In the genomic region with DNA sequence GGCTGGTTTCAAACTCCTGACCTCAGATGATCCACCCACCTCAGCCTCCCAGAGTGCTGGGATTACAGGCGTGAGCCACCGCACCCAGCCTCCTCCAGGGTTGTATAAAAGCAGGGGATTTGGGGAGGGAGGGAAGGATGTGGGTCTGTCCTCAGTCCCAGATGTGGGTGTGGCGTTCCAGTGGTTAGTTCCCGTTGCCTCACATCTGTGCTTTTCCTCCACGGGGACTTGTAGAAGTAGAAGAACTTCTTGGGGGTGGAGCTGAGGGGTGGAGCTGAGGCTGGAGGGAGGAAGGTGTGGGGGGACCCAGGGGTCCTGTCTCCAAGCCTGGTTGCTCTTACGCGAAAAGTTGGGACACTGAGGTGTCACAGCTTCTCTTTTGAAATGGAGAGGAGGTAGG, we compare ENCODE assay signal across 1 cellular context.
TF ChIP-seq lines count a peak whose summit lies in the region.

No MANE protein-coding gene starts in this region.

TF ChIP-seq in HEK293T, 16 proteins besides CTCF, POLR2A, EP300 and RAD21:
- TF ChIP-seq NFRKB (IDR thresholded peaks at IDR 0.05) (no peak), L3MBTL2 (conservative IDR thresholded peaks at IDR 0.05) (no peak), FOXK2 (IDR thresholded peaks at IDR 0.05) (no peak), SP1 (IDR thresholded peaks at IDR 0.05) (no peak), ELF4 (IDR thresholded peaks at IDR 0.05) (no peak), HDGF (IDR thresholded peaks at IDR 0.05; ENCODE audit: borderline replicate concordance) (no peak), TARDBP (IDR thresholded peaks at IDR 0.05) (no peak), ARNT (IDR thresholded peaks at IDR 0.05) (no peak), LEF1 (IDR thresholded peaks at IDR 0.05; ENCODE audit: borderline replicate concordance) (no peak)
- TF ChIP-seq, protein P1, sequence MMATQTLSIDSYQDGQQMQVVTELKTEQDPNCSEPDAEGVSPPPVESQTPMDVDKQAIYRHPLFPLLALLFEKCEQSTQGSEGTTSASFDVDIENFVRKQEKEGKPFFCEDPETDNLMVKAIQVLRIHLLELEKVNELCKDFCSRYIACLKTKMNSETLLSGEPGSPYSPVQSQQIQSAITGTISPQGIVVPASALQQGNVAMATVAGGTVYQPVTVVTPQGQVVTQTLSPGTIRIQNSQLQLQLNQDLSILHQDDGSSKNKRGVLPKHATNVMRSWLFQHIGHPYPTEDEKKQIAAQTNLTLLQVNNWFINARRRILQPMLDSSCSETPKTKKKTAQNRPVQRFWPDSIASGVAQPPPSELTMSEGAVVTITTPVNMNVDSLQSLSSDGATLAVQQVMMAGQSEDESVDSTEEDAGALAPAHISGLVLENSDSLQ (IDR thresholded peaks at IDR 0.05): no peak
